9 cellular contexts compared by ENCODE assay signal in genomic region chr12:132188451-132189298, GRCh38. TPM values are rescaled to one million over a fixed set of nuclear protein-coding genes. Genes with fewer than 3 reads are reported as not detected.
DNase-seq lines count a peak whose midpoint lies in the region; ATAC-seq, FAIRE-seq and TF ChIP-seq lines count a peak whose summit lies in the region.
"Had no signal": no experiment of that assay in that cellular context is flagged by ENCODE, and none has a peak within 500 bp of the region (broad histone marks: within the 10 kb centered on the region; RNA-seq: fewer than 3 reads in every experiment).

No MANE protein-coding gene starts in this region.

- H3K27me3 ChIP-seq in HUES64 (ENCODE audit: insufficient read depth, low read length) (peaks cover 78% of the 10 kb centered on the region), mammary epithelial cell (ENCODE audit: insufficient read depth, low read length) (no peaks in the 10 kb centered on the region), mucosa of rectum (ENCODE audit: control insufficient read depth in 2 of 2, insufficient read depth in 2 of 2, low read length in 2 of 2) (peaks cover 0 to 10% of the 10 kb centered on the region in 2 donors)

- H3K79me2 ChIP-seq in mammary epithelial cell (ENCODE audit: insufficient read depth, low read length): no peaks in the 10 kb centered on the region

- in situ Hi-C loops in mammary epithelial cell (cut with MboI; ENCODE audit: low sequenced_read_pairs in 2 of 2): no loop called here

- POLR2A ChIA-PET in A549 (lab: Yijun Ruan, JAX): interaction anchor here (1.2 kb wide), 1 partner anchor 10 kb away, joined by 3 read pairs; no protein-coding TSS in a partner anchor

- intact Hi-C loops in mammary epithelial cell (cut with micrococcal nuclease): loop anchor here (10.0 kb wide), 1 partner anchor 86 kb away; no protein-coding TSS in a partner anchor

- no peak for TF ChIP-seq POLR2A in A549 (IDR thresholded peaks at IDR 0.05; ENCODE audit: low read length)

- H3K4me3 ChIP-seq in A549 (peak overlapping the region; percentile 61), HUES64 (ENCODE audit: low read length) (peak overlapping the region; percentile 50), mammary epithelial cell (replicated peaks in 1 of 3; ENCODE audit: insufficient read depth in 1 of 3, low read depth in 2 of 3, low read length in 3 of 3) (peak overlapping the region; percentile 44 to 61 (median 57)), mucosa of rectum (ENCODE audit: low read length in 2 of 2) (peak overlapping the region; percentile 74 to 77)

- no peak for TF ChIP-seq CTCF in A549 (IDR thresholded peaks at IDR 0.05)
- no peak for TF ChIP-seq CTCF in mammary epithelial cell (conservative IDR thresholded peaks at IDR 0.05 in 1 of 2, IDR thresholded peaks at IDR 0.05 in 1 of 2; ENCODE audit: extremely low read depth in 1 of 2, insufficient read depth in 1 of 2, low read depth in 1 of 2, low read length in 2 of 2)

- dilution Hi-C loops in mammary epithelial cell (cut with HindIII; ENCODE audit: low sequenced_read_pairs): no loop called here

- H3K9ac ChIP-seq in HUES64 (ENCODE audit: low read depth, low read length): no peak overlapping the region
- no peak overlapping the region for H3K9ac ChIP-seq in mammary epithelial cell (ENCODE audit: insufficient read depth, low read length)
- H3K9ac ChIP-seq in mucosa of rectum (ENCODE audit: low read depth in 1 of 2, low read length in 2 of 2): peak overlapping the region; percentile 70 to 79
- H3K9ac ChIP-seq: KMS-11 had no signal

- ATAC-seq in A549: peak; percentile 0 to 4; a peak in 3 of 6 replicates
- no peak for ATAC-seq in GM21619 (IDR thresholded peaks at IDR 0.05; ENCODE audit: unreplicated experiment)
- no peak for ATAC-seq in GM21390 (IDR thresholded peaks at IDR 0.05; ENCODE audit: unreplicated experiment)

- CTCF ChIA-PET in A549 (lab: Yijun Ruan, JAX) (interaction anchor here (1.0 to 2.4 kb wide), 10 partner anchors 10 to 372 kb away, joined by 3 to 7 read pairs (median 4); no protein-coding TSS in a partner anchor), mammary epithelial cell (lab: Charles Lee; ENCODE audit: low non-redundant PET) (no interaction called here)

- peak overlapping the region; percentile 98 for H2AFZ ChIP-seq in mammary epithelial cell (ENCODE audit: low read depth, low read length)

- H4K20me1 ChIP-seq in mammary epithelial cell (ENCODE audit: insufficient read depth, low read length): no peaks in the 10 kb centered on the region

- FAIRE-seq in A549 (lab: Jason Lieb, UNC): no peak

- no peak for TF ChIP-seq EP300 in A549 (IDR thresholded peaks at IDR 0.05)

- peak overlapping the region; percentile 83 to 85 for H3K27ac ChIP-seq in A549
- no peak overlapping the region for H3K27ac ChIP-seq in HUES64 (ENCODE audit: low read depth, low read length)
- H3K27ac ChIP-seq in mammary epithelial cell (ENCODE audit: insufficient read depth, low read depth, low read length): no peak overlapping the region
- peak overlapping the region; percentile 37 to 76 for H3K27ac ChIP-seq in mucosa of rectum (ENCODE audit: low read depth in 2 of 2, low read length in 2 of 2)
- H3K27ac ChIP-seq: KMS-11 had no signal

- H3K4me2 ChIP-seq in A549 (peak overlapping the region; percentile 93), mammary epithelial cell (ENCODE audit: insufficient read depth, low read depth, low read length) (peak overlapping the region; percentile 98)
- H3K4me2 ChIP-seq: KMS-11 had no signal

- H3K9me3 ChIP-seq in A549 (peaks cover 10% of the 10 kb centered on the region), HUES64 (ENCODE audit: insufficient read depth, low read depth, low read length) (peaks cover 13% of the 10 kb centered on the region), mammary epithelial cell (replicated peaks; ENCODE audit: insufficient read depth, low read length) (peaks cover 4% of the 10 kb centered on the region), mucosa of rectum (ENCODE audit: control insufficient read depth in 2 of 2, low read length in 2 of 2) (no peaks in the 10 kb centered on the region)

- peaks cover 13% of the 10 kb centered on the region; the same call in 2 of the 3 replicates for H3K4me1 ChIP-seq in A549
- no peaks in the 10 kb centered on the region for H3K4me1 ChIP-seq in HUES64 (ENCODE audit: insufficient read depth, low read length)
- peaks cover 12% of the 10 kb centered on the region for H3K4me1 ChIP-seq in mammary epithelial cell (ENCODE audit: insufficient read depth, low read length)
- peaks cover 8 to 11% of the 10 kb centered on the region in 2 donors for H3K4me1 ChIP-seq in mucosa of rectum (ENCODE audit: control insufficient read depth in 2 of 2, insufficient read depth in 2 of 2, low read length in 2 of 2)

- 56% methylated on average over 22 of the region's 39 CpGs for WGBS in A549 (ENCODE audit: missing lambda C conversion rate)
- 69% methylated on average over 39 of the region's 39 CpGs for WGBS in HUES64
- 49% methylated on average over 22 of the region's 39 CpGs for WGBS in mammary epithelial cell (ENCODE audit: low coverage, missing lambda C conversion rate)

- TF ChIP-seq RAD21 in A549 (conservative IDR thresholded peaks at IDR 0.05 in 1 of 2, IDR thresholded peaks at IDR 0.05 in 1 of 2): no peak

- no peaks in the 10 kb centered on the region for H3K36me3 ChIP-seq in HUES64 (ENCODE audit: insufficient read depth, low read length)
- H3K36me3 ChIP-seq in mammary epithelial cell (ENCODE audit: insufficient read depth, low read length): no peaks in the 10 kb centered on the region
- H3K36me3 ChIP-seq in mucosa of rectum (ENCODE audit: control insufficient read depth in 2 of 2, insufficient read depth in 2 of 2, low read length in 2 of 2): no peaks in the 10 kb centered on the region

- no TSS peak for BruUV-seq in mammary epithelial cell (replicated peaks; lab: Mats Ljungman, UMichigan)

- DNase-seq in A549 (ENCODE audit: low read depth in 1 of 2, low spot score in 1 of 2): peak in 1 of 2 experiments; percentile 28
- DNase-seq in mammary epithelial cell: no peak
- no peak for DNase-seq in foreskin melanocyte
- no peak for DNase-seq in stimulated activated CD4-positive, alpha-beta T cell treated with anti-CD3 and anti-CD28 coated beads, Interleukin-4, amount 100 ng/mL, for 4 hours

TF ChIP-seq in A549, 52 proteins besides CTCF, POLR2A, EP300 and RAD21:
- TF ChIP-seq CBX8 (IDR thresholded peaks at IDR 0.05) (no peak), CEBPB (IDR thresholded peaks at IDR 0.05) (no peak), ZSCAN20 (CRISPR knock-in tag; IDR thresholded peaks at IDR 0.05) (no peak), JUN (IDR thresholded peaks at IDR 0.05) (no peak), ZFP36 (IDR thresholded peaks at IDR 0.05; ENCODE audit: borderline replicate concordance, partially characterized antibody) (no peak), BHLHE40 (IDR thresholded peaks at IDR 0.05; ENCODE audit: low read depth, low read length) (no peak), PHF8 (IDR thresholded peaks at IDR 0.05; ENCODE audit: borderline replicate concordance, low read depth) (no peak), MAFK (IDR thresholded peaks at IDR 0.05; ENCODE audit: partially characterized antibody) (no peak), HOXA7 (CRISPR knock-in tag; IDR thresholded peaks at IDR 0.05) (no peak), ESRRA (IDR thresholded peaks at IDR 0.05; ENCODE audit: borderline replicate concordance, low read length) (no peak), ZC3H11A (IDR thresholded peaks at IDR 0.05) (no peak), NPAS2 (CRISPR knock-in tag; IDR thresholded peaks at IDR 0.05; ENCODE audit: borderline replicate concordance) (no peak), TFCP2L1 (CRISPR knock-in tag; IDR thresholded peaks at IDR 0.05) (no peak), CHD4 (IDR thresholded peaks at IDR 0.05; ENCODE audit: borderline replicate concordance) (no peak), KDM1A (IDR thresholded peaks at IDR 0.05; ENCODE audit: low read depth) (no peak), RNF2 (IDR thresholded peaks at IDR 0.05; ENCODE audit: borderline replicate concordance, low read depth) (no peak), GATA3 (IDR thresholded peaks at IDR 0.05; ENCODE audit: borderline replicate concordance) (no peak), NFE2L2 (conservative IDR thresholded peaks at IDR 0.05; ENCODE audit: low read length) (no peak), EHF (CRISPR knock-in tag; IDR thresholded peaks at IDR 0.05) (no peak)
- TF ChIP-seq, protein P1, sequence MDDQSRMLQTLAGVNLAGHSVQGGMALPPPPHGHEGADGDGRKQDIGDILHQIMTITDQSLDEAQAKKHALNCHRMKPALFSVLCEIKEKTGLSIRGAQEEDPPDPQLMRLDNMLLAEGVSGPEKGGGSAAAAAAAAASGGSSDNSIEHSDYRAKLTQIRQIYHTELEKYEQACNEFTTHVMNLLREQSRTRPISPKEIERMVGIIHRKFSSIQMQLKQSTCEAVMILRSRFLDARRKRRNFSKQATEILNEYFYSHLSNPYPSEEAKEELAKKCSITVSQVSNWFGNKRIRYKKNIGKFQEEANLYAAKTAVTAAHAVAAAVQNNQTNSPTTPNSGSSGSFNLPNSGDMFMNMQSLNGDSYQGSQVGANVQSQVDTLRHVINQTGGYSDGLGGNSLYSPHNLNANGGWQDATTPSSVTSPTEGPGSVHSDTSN (IDR thresholded peaks at IDR 0.05): no peak
TF ChIP-seq in A549: peak in this region for 0.

RNA-seq across cellular contexts. Expression of gene NOC4L, which starts 44.4 kb away (rescaled TPM):
- polyA plus RNA-seq in A549 (2011; rRNA removed) (10.8 and 12.1 TPM in 2 replicates), A549 (2017; fragmentation: RNase III; extraction: RNeasy Plus Mini Kit Qiagen cat#74134 plus additional on column Dnase treatment) (32.8 to 36.6 TPM (median 34.1 TPM) in 3 replicates), mammary epithelial cell (10.3 TPM)
- polyA plus RNA-seq in A549 (2012; cell fraction: cytosol; rRNA removed): 35.8 and 44.8 TPM in 2 replicates
- 74.7 and 86.7 TPM in 2 replicates for polyA plus RNA-seq in A549 (2012; cell fraction: nucleus; rRNA removed)
- polyA minus RNA-seq in A549 (2011; rRNA and poly(A)+ RNA removed): 8.4 and 17.4 TPM in 2 replicates
- polyA plus RNA-seq in HUES64 (2013, experiment 1 of 2): 29.0 TPM
- polyA plus RNA-seq in HUES64 (2013, experiment 2 of 2): 31.7 TPM
- total RNA-seq in mammary epithelial cell: 10 to 100 TPM; 17.5 to 27.7 TPM
- 7.5 TPM for polyA minus RNA-seq in mammary epithelial cell

RNA-seq across cellular contexts. Expression of gene DDX51, which starts 44.6 kb away (rescaled TPM):
- polyA plus RNA-seq in A549 (2011; rRNA removed) (10.2 and 11.4 TPM in 2 replicates), A549 (2017; fragmentation: RNase III; extraction: RNeasy Plus Mini Kit Qiagen cat#74134 plus additional on column Dnase treatment) (21.8 to 23.7 TPM (median 22.6 TPM) in 3 replicates), mammary epithelial cell (12.5 TPM)
- polyA plus RNA-seq in A549 (2012; cell fraction: cytosol; rRNA removed): 37.4 and 40.5 TPM in 2 replicates
- polyA plus RNA-seq in A549 (2012; cell fraction: nucleus; rRNA removed): 76.9 and 86.0 TPM in 2 replicates
- 11.4 and 16.5 TPM in 2 replicates for polyA minus RNA-seq in A549 (2011; rRNA and poly(A)+ RNA removed)
- polyA plus RNA-seq in HUES64 (2013, experiment 1 of 2): 11.2 TPM
- polyA plus RNA-seq in HUES64 (2013, experiment 2 of 2): 9.3 TPM
- 10 to 100 TPM in 1 of 2 donors, 1 to 10 TPM in 1; 8.8 to 20.4 TPM for total RNA-seq in mammary epithelial cell
- polyA minus RNA-seq in mammary epithelial cell: 17.8 TPM

Comparison
In these comparisons a context has a peak if more than half of its experiments do, and no peak if none do; other contexts are left out.
1. ATAC-seq: peak in A549 (2 of 2); none in GM21619 (single experiment) and GM21390 (single experiment).
2. H3K27ac ChIP-seq: peak in A549 (2 of 2) and mucosa of rectum (2 of 2); none in HUES64 (single experiment) and mammary epithelial cell (single experiment).
3. H3K9ac ChIP-seq: peak in mucosa of rectum (2 of 2); none in HUES64 (single experiment) and mammary epithelial cell (single experiment).
4. Peak in every context shown above with its lines, with median percentiles within 50 percentile points of each other: H3K4me3 ChIP-seq.